8 cellular contexts compared by ENCODE assay signal in the genomic region with DNA sequence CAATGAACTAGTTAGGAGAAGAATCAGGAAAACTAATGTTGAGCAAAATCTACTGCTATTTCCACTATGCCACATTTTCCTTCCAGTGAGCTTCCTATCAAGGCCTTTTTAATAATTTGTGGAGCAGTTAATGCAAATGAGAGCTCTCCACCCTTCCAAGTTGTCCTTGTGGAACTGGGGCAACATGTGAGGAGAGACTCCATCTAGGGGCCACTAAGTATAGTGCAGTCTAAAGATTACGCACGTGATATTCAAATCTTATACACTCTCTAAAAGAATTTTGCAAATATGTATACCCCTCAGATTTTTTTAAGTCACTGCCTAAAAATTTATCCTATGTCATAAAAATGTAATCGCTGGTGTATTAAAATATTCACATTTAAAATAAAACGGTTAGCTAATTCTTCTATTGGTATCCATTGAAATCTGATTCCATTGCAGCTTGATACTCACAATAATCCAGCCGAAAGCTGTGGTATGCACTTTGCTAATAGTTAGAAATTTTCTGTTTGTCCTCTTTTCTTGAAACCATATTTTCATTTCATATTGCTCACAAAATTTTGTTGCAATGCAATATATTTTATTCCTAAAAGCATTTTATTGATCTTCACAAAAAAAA.
DNase-seq lines count a peak whose midpoint lies in the region; ATAC-seq and TF ChIP-seq lines count a peak whose summit lies in the region.

No MANE protein-coding gene starts in this region.

- H3K27me3 ChIP-seq in brain microvascular endothelial cell (replicated peaks) = no peaks in the 10 kb centered on the region
- H3K27me3 ChIP-seq in mesenchymal stem cell (ENCODE audit: control insufficient read depth in 1 of 2, insufficient read depth in 1 of 2, low read length in 2 of 2) = peaks cover 0 to 5% of the 10 kb centered on the region in 2 experiments
- H3K27me3 ChIP-seq in CD4-positive, alpha-beta memory T cell (ENCODE audit: insufficient read depth, low read length) = no peaks in the 10 kb centered on the region

- no peak overlapping the region for H2BK15ac ChIP-seq in mesenchymal stem cell (ENCODE audit: low read depth, poor library complexity, severe bottlenecking)

- peaks cover 0 to 2% (median 0%) of the 10 kb centered on the region in 8 donors for H3K9me3 Mint-ChIP-seq in CD4-positive, alpha-beta memory T cell

- no peaks in the 10 kb centered on the region for H3K9me3 ChIP-seq in mesenchymal stem cell (ENCODE audit: control insufficient read depth, low read length)
- no peaks in the 10 kb centered on the region for H3K9me3 ChIP-seq in CD4-positive, alpha-beta memory T cell (ENCODE audit: control insufficient read depth in 1 of 2, low read length in 2 of 2)

- no peak overlapping the region for H3K23ac ChIP-seq in mesenchymal stem cell (ENCODE audit: low read length in 2 of 2)

- H2AK5ac ChIP-seq in mesenchymal stem cell (ENCODE audit: low read length, severe bottlenecking) = no peak overlapping the region

- no peaks in the 10 kb centered on the region for H3K79me1 ChIP-seq in mesenchymal stem cell (replicated peaks; ENCODE audit: low read length, poor library complexity, severe bottlenecking)

- no peak overlapping the region for H2BK5ac ChIP-seq in mesenchymal stem cell (ENCODE audit: low read depth, low read length, poor library complexity, severe bottlenecking)

- no peak for DNase-seq in AG09309 (ENCODE audit: low read depth)
- peak; percentile 38 for DNase-seq in NCI-H1694 (lab: John Stamatoyannopoulos, UW)
- peak; percentile 18 for DNase-seq in brain microvascular endothelial cell
- peak; percentile 10 for DNase-seq in mesenchymal stem cell
- no peak for DNase-seq in CD4-positive, alpha-beta memory T cell
- no peak for DNase-seq in retina

- H3K4me3 ChIP-seq in AG09309 (ENCODE audit: control insufficient read depth, low read depth, low read length) (no peak overlapping the region), brain microvascular endothelial cell (ENCODE audit: low read depth, low read length) (no peak overlapping the region), mesenchymal stem cell (ENCODE audit: insufficient read depth in 1 of 2, low read depth in 1 of 2, low read length in 2 of 2) (no peak overlapping the region)
- H3K4me3 ChIP-seq in CD4-positive, alpha-beta memory T cell (ENCODE audit: low read length in 2 of 2) = no peak overlapping the region

- no peak overlapping the region for H3K4me3 Mint-ChIP-seq in CD4-positive, alpha-beta memory T cell

- peak; percentile 65 for TF ChIP-seq CTCF in AG09309 (IDR thresholded peaks at IDR 0.05; ENCODE audit: control insufficient read depth, insufficient read depth, low read depth, low read length, missing control alignments)
- TF ChIP-seq CTCF in brain microvascular endothelial cell (IDR thresholded peaks at IDR 0.05; ENCODE audit: low read depth, low read length, missing control alignments) = peak; percentile 65

- no peak overlapping the region for H3K18ac ChIP-seq in mesenchymal stem cell (ENCODE audit: low read depth in 1 of 2, low read length in 2 of 2)

- POLR2A ChIA-PET in CD4-positive, alpha-beta memory T cell (lab: Charles Lee; ENCODE audit: partially characterized antibody) = no interaction called here

- CTCF ChIA-PET in CD4-positive, alpha-beta memory T cell (lab: Charles Lee; ENCODE audit: partially characterized antibody) = no interaction called here

- H3K14ac ChIP-seq in mesenchymal stem cell (ENCODE audit: low read length in 2 of 2) = no peak overlapping the region

- no peak overlapping the region for H4K91ac ChIP-seq in mesenchymal stem cell (ENCODE audit: low read length)

- H3K36me3 ChIP-seq in brain microvascular endothelial cell (replicated peaks) (no peaks in the 10 kb centered on the region), mesenchymal stem cell (ENCODE audit: control insufficient read depth in 1 of 2, insufficient read depth in 2 of 2, low read depth in 1 of 2, low read length in 2 of 2) (no peaks in the 10 kb centered on the region)
- H3K36me3 ChIP-seq in CD4-positive, alpha-beta memory T cell (ENCODE audit: insufficient read depth, low read length) = no peaks in the 10 kb centered on the region

- no peaks in the 10 kb centered on the region for H3K4me1 ChIP-seq in mesenchymal stem cell (ENCODE audit: control insufficient read depth, insufficient read depth, low read depth, low read length)
- no peaks in the 10 kb centered on the region for H3K4me1 ChIP-seq in CD4-positive, alpha-beta memory T cell (ENCODE audit: insufficient read depth, low read length)

- H3K27ac Mint-ChIP-seq in CD4-positive, alpha-beta memory T cell = no peak overlapping the region

- ATAC-seq in GM19035 (IDR thresholded peaks at IDR 0.05; ENCODE audit: unreplicated experiment) (peak; percentile 65), GM21526 (IDR thresholded peaks at IDR 0.05; ENCODE audit: low FRiP score, unreplicated experiment) (no peak)

- no peak overlapping the region for H3K4ac ChIP-seq in mesenchymal stem cell (ENCODE audit: low read depth in 1 of 2, low read length in 2 of 2)

- peaks cover 5 to 13% of the 10 kb centered on the region in 2 donors for H3K27me3 Mint-ChIP-seq in CD4-positive, alpha-beta memory T cell

- H3K9ac ChIP-seq in mesenchymal stem cell (ENCODE audit: low read length) = no peak overlapping the region

- in situ Hi-C loops in brain microvascular endothelial cell (cut with HindIII; ENCODE audit: low pct_ligation_motif_present, low sequenced_read_pairs) = no loop called here

- H2BK12ac ChIP-seq in mesenchymal stem cell (ENCODE audit: low read length in 2 of 2) = no peak overlapping the region

- H3K4me1 Mint-ChIP-seq in CD4-positive, alpha-beta memory T cell = no peaks in the 10 kb centered on the region

- H3K27ac ChIP-seq in brain microvascular endothelial cell (no peak overlapping the region), mesenchymal stem cell (ENCODE audit: low read length, poor library complexity, severe bottlenecking) (no peak overlapping the region)
- H3K27ac ChIP-seq in CD4-positive, alpha-beta memory T cell (ENCODE audit: low read depth, low read length) = no peak overlapping the region

- H4K8ac ChIP-seq in mesenchymal stem cell (ENCODE audit: low read length) = no peak overlapping the region

- no peaks in the 10 kb centered on the region for H3K36me3 Mint-ChIP-seq in CD4-positive, alpha-beta memory T cell

- no peak overlapping the region for H2BK120ac ChIP-seq in mesenchymal stem cell (ENCODE audit: low read depth, low read length)

- H3K4me2 ChIP-seq in mesenchymal stem cell (ENCODE audit: low read length, poor library complexity, severe bottlenecking) = no peak overlapping the region

- WGBS in mesenchymal stem cell = no CpG with 5 or more reads among the region's 5 CpGs

- no peak overlapping the region for H2AFZ ChIP-seq in mesenchymal stem cell (ENCODE audit: low read depth, low read length)

- intact Hi-C loops in CD4-positive, alpha-beta memory T cell (cut with micrococcal nuclease) = no loop called here

Comparison
In these comparisons a context has a peak if more than half of its experiments do, and no peak if none do; other contexts are left out.
1. DNase-seq: peak in NCI-H1694 (single experiment), brain microvascular endothelial cell (single experiment) and mesenchymal stem cell (single experiment); none in AG09309 (single experiment), CD4-positive, alpha-beta memory T cell (0 of 5) and retina (single experiment).